Comparison of ENCODE assay signal across 10 cellular contexts in genomic region chr3:195160257-195160898, GRCh38.
DNase-seq lines count a peak whose midpoint lies in the region; ATAC-seq, FAIRE-seq and TF ChIP-seq lines count a peak whose summit lies in the region.
"Had no signal": no experiment of that assay in that cellular context is flagged by ENCODE, and none has a peak within 500 bp of the region (broad histone marks: within the 10 kb centered on the region; RNA-seq: fewer than 3 reads in every experiment).

No MANE protein-coding gene starts in this region.

- H3K4me1 ChIP-seq in KMS-11 (ENCODE audit: low read depth, poor library complexity, severe bottlenecking) = peaks cover 81% of the 10 kb centered on the region
- H3K4me1 ChIP-seq in duodenal mucosa (ENCODE audit: control insufficient read depth in 1 of 2, insufficient read depth in 2 of 2, low read length in 2 of 2) = peaks cover 31 to 35% of the 10 kb centered on the region in 2 donors

- H3K9me3 ChIP-seq in AG04450 (ENCODE audit: control insufficient read depth, insufficient read depth, low read length) = no peaks in the 10 kb centered on the region; the same call in 1 of the 2 replicates
- H3K9me3 ChIP-seq in duodenal mucosa (ENCODE audit: control insufficient read depth in 1 of 2, low read length in 2 of 2) = no peaks in the 10 kb centered on the region

- peak; percentile 59 for DNase-seq in AG04450 (ENCODE audit: low read depth, low spot score)
- no peak for DNase-seq in mesothelial cell of epicardium (ENCODE audit: low spot score in 2 of 2, unreplicated experiment in 2 of 2)
- no peak for DNase-seq in stimulated activated naive CD4-positive, alpha-beta T cell (lab: John Stamatoyannopoulos, UW)
- DNase-seq in activated naive CD4-positive, alpha-beta T cell treated with Interleukin-2 at 50 U/mL for 16 hours = no peak
- DNase-seq in GM19239 (ENCODE audit: insufficient read length, low spot score) = no peak
- DNase-seq: natural killer cell had no signal

- H3K4me2 ChIP-seq in KMS-11 = peak overlapping the region; percentile 84

- peak overlapping the region; percentile 32 for H3K27ac Mint-ChIP-seq in mesothelial cell of epicardium

- no peaks in the 10 kb centered on the region for H3K36me3 ChIP-seq in KMS-11 (ENCODE audit: insufficient read depth)
- no peaks in the 10 kb centered on the region for H3K36me3 ChIP-seq in duodenal mucosa (ENCODE audit: control insufficient read depth in 1 of 2, insufficient read depth in 2 of 2, low read length in 2 of 2)
- H3K36me3 ChIP-seq: cardiac muscle cell had no signal

- no peaks in the 10 kb centered on the region for H3K36me3 Mint-ChIP-seq in mesothelial cell of epicardium
- H3K36me3 Mint-ChIP-seq: natural killer cell had no signal

- POLR2A ChIA-PET in AG04450 (lab: Yijun Ruan, JAX) = interaction anchor here (1.0 kb wide), 1 partner anchor 474 kb away, joined by 3 read pairs; no protein-coding TSS in a partner anchor

- no peaks in the 10 kb centered on the region for H4K20me1 ChIP-seq in KMS-11 (ENCODE audit: insufficient read depth)

- H3K79me2 ChIP-seq in KMS-11 (ENCODE audit: insufficient read depth, low read depth) = no peaks in the 10 kb centered on the region

- no peak overlapping the region for H2AFZ ChIP-seq in KMS-11 (ENCODE audit: low read depth)

- H3K9me3 Mint-ChIP-seq in mesothelial cell of epicardium = no peaks in the 10 kb centered on the region
- H3K9me3 Mint-ChIP-seq: natural killer cell had no signal

- ATAC-seq in HG03442 (IDR thresholded peaks at IDR 0.05; ENCODE audit: unreplicated experiment) = no peak
- ATAC-seq: natural killer cell had no signal

- CTCF ChIA-PET in AG04450 (lab: Charles Lee) = interaction anchor here (1.1 to 1.2 kb wide), 2 partner anchors 54 to 478 kb away, joined by 3 read pairs; no protein-coding TSS in a partner anchor

- H3K27me3 ChIP-seq in AG04450 (ENCODE audit: control insufficient read depth, insufficient read depth, low read length) (no peaks in the 10 kb centered on the region), KMS-11 (ENCODE audit: insufficient read depth, low read depth) (no peaks in the 10 kb centered on the region), duodenal mucosa (ENCODE audit: control insufficient read depth in 1 of 2, insufficient read depth in 2 of 2, low read length in 2 of 2) (no peaks in the 10 kb centered on the region)
- H3K27me3 ChIP-seq: cardiac muscle cell had no signal

- H3K27ac ChIP-seq in AG04450 (ENCODE audit: low read depth, low read length) = peak overlapping the region; percentile 86
- H3K27ac ChIP-seq in KMS-11 = peak overlapping the region; percentile 58; the same call in 1 of the 2 replicates
- H3K27ac ChIP-seq in duodenal mucosa (ENCODE audit: low read depth, low read length) = peak overlapping the region; percentile 60
- H3K27ac ChIP-seq: cardiac muscle cell had no signal

- TF ChIP-seq CTCF in AG04450 (IDR thresholded peaks at IDR 0.05; ENCODE audit: low read depth, low read length) = no peak
- no peak for TF ChIP-seq CTCF in KMS-11 (conservative IDR thresholded peaks at IDR 0.05; ENCODE audit: low read depth, low read length)
- TF ChIP-seq CTCF in mesothelial cell of epicardium (IDR thresholded peaks at IDR 0.05; ENCODE audit: unreplicated experiment) = no peak

- no peaks in the 10 kb centered on the region for H3K27me3 Mint-ChIP-seq in mesothelial cell of epicardium (ENCODE audit: low read depth)

- no peak overlapping the region for H3K9ac ChIP-seq in KMS-11
- no peak overlapping the region for H3K9ac ChIP-seq in duodenal mucosa (ENCODE audit: low read depth in 1 of 2, low read length in 2 of 2)

- H3K4me3 Mint-ChIP-seq in mesothelial cell of epicardium = no peak overlapping the region
- H3K4me3 Mint-ChIP-seq: natural killer cell had no signal

- no peak for FAIRE-seq in GM19239 (lab: Jason Lieb, UNC)

- H3K4me1 Mint-ChIP-seq in mesothelial cell of epicardium = peaks cover 36% of the 10 kb centered on the region

- H3K4me3 ChIP-seq in AG04450 (ENCODE audit: low read depth, low read length) (no peak overlapping the region), KMS-11 (IDR thresholded peaks at IDR 0.05; ENCODE audit: insufficient read depth, low read depth, low read length) (no peak overlapping the region), duodenal mucosa (ENCODE audit: low read depth in 1 of 2, low read length in 2 of 2) (no peak overlapping the region)
- H3K4me3 ChIP-seq: cardiac muscle cell had no signal
